ENCODE assay signal across 18 cellular contexts in genomic region chr7:53657586-53657985, GRCh38.
DNase-seq lines count a peak whose midpoint lies in the region; ATAC-seq and TF ChIP-seq lines count a peak whose summit lies in the region.
"Had no signal": no experiment of that assay in that cellular context is flagged by ENCODE, and none has a peak within 500 bp of the region (broad histone marks: within the 10 kb centered on the region; RNA-seq: fewer than 3 reads in every experiment).

No MANE protein-coding gene starts in this region.

- H3K9ac ChIP-seq in mammary epithelial cell (ENCODE audit: insufficient read depth, low read length), result no peak overlapping the region
- H3K9ac ChIP-seq: BLaER1 had no signal

- H3K4me1 Mint-ChIP-seq in type B pancreatic cell (ENCODE audit: unreplicated experiment), result peaks cover 3% of the 10 kb centered on the region
- H3K4me1 Mint-ChIP-seq: CD14-positive monocyte; CD4-positive, alpha-beta memory T cell; IgD-negative memory B cell had no signal

- intact Hi-C loops in mammary epithelial cell (cut with micrococcal nuclease) (no loop called here), breast epithelium (cut with DNase I; ENCODE audit: low total_unique reads) (no loop called here)

- peak overlapping the region; percentile 58 for H2AFZ ChIP-seq in mammary epithelial cell (ENCODE audit: low read depth, low read length)

- H3K36me3 Mint-ChIP-seq in type B pancreatic cell, result no peaks in the 10 kb centered on the region
- H3K36me3 Mint-ChIP-seq: CD14-positive monocyte; CD4-positive, alpha-beta memory T cell; IgD-negative memory B cell had no signal

- H3K9me3 Mint-ChIP-seq in type B pancreatic cell, result no peaks in the 10 kb centered on the region

- H3K27ac Mint-ChIP-seq in type B pancreatic cell, result no peak overlapping the region
- H3K27ac Mint-ChIP-seq: CD14-positive monocyte; CD4-positive, alpha-beta memory T cell; IgD-negative memory B cell had no signal

- no peak overlapping the region for H3K4me3 Mint-ChIP-seq in type B pancreatic cell
- H3K4me3 Mint-ChIP-seq: CD14-positive monocyte; CD4-positive, alpha-beta memory T cell; IgD-negative memory B cell had no signal

- H3K4me2 ChIP-seq in mammary epithelial cell (ENCODE audit: insufficient read depth, low read depth, low read length), result peak overlapping the region; percentile 55
- H3K4me2 ChIP-seq: BLaER1 had no signal

- H3K9me3 ChIP-seq in mammary epithelial cell (replicated peaks; ENCODE audit: insufficient read depth, low read length), result no peaks in the 10 kb centered on the region
- peaks cover 0 to 3% of the 10 kb centered on the region in 2 donors for H3K9me3 ChIP-seq in breast epithelium
- H3K9me3 ChIP-seq: BLaER1, HAP-1 had no signal

- POLR2A ChIA-PET in RWPE1 (lab: Yijun Ruan, JAX; ENCODE audit: low non-redundant PET), result no interaction called here

- DNase-seq in mammary epithelial cell (peak; percentile 11), breast epithelium (ENCODE audit: low spot score in 2 of 2) (no peak), RWPE1 (ENCODE audit: low spot score) (peak; percentile 22), epithelial cell of prostate (ENCODE audit: low read depth, low spot score) (no peak), type B pancreatic cell (ENCODE audit: extremely low spot score, unreplicated experiment) (no peak)
- no peak for DNase-seq in effector CD8-positive, alpha-beta T cell (lab: John Stamatoyannopoulos, UW)
- DNase-seq: Calu3, DMS79 treated with DMSO at 0.1 percent for 48 hours, GF-D8 had no signal

- no peaks in the 10 kb centered on the region for H3K27me3 Mint-ChIP-seq in type B pancreatic cell
- H3K27me3 Mint-ChIP-seq: CD4-positive, alpha-beta memory T cell; IgD-negative memory B cell had no signal

- H3K27me3 ChIP-seq in mammary epithelial cell (ENCODE audit: insufficient read depth, low read length) (no peaks in the 10 kb centered on the region), breast epithelium (no peaks in the 10 kb centered on the region)
- H3K27me3 ChIP-seq: BLaER1 had no signal

- no peak for TF ChIP-seq POLR2A in breast epithelium (IDR thresholded peaks at IDR 0.05)

- dilution Hi-C loops in mammary epithelial cell (cut with HindIII; ENCODE audit: low sequenced_read_pairs), result no loop called here

- in situ Hi-C loops in mammary epithelial cell (cut with MboI; ENCODE audit: low sequenced_read_pairs in 2 of 2), result no loop called here

- H4K20me1 ChIP-seq in mammary epithelial cell (ENCODE audit: insufficient read depth, low read length), result no peaks in the 10 kb centered on the region
- H4K20me1 ChIP-seq: BLaER1 had no signal

- ATAC-seq in GM18868 (IDR thresholded peaks at IDR 0.05; ENCODE audit: unreplicated experiment) (no peak), HG02642 (IDR thresholded peaks at IDR 0.05; ENCODE audit: poor library complexity, unreplicated experiment) (no peak)
- ATAC-seq: HepG2 had no signal

- H3K27ac ChIP-seq in mammary epithelial cell (ENCODE audit: insufficient read depth, low read depth, low read length) (no peak overlapping the region), breast epithelium (no peak overlapping the region), RWPE1 (no peak overlapping the region), epithelial cell of prostate (peak overlapping the region; percentile 27)
- H3K27ac ChIP-seq: 22Rv1, BLaER1 had no signal

- WGBS in mammary epithelial cell (ENCODE audit: low coverage, missing lambda C conversion rate), result 30% methylated on average over 1 of the region's 1 CpG

- CTCF ChIA-PET in mammary epithelial cell (lab: Charles Lee; ENCODE audit: low non-redundant PET), result no interaction called here
- CTCF ChIA-PET in RWPE1 (lab: Yijun Ruan, JAX), result interaction anchor here (0.6 kb wide), 1 partner anchor 846 kb away, joined by 4 read pairs; no protein-coding TSS in a partner anchor

- H3K79me2 ChIP-seq in mammary epithelial cell (ENCODE audit: insufficient read depth, low read length), result no peaks in the 10 kb centered on the region

- no TSS peak for BruUV-seq in mammary epithelial cell (replicated peaks; lab: Mats Ljungman, UMichigan)

- H3K36me3 ChIP-seq in mammary epithelial cell (ENCODE audit: insufficient read depth, low read length), result no peaks in the 10 kb centered on the region
- no peaks in the 10 kb centered on the region for H3K36me3 ChIP-seq in breast epithelium
- H3K36me3 ChIP-seq: BLaER1, HAP-1 had no signal

- TF ChIP-seq CTCF in mammary epithelial cell (conservative IDR thresholded peaks at IDR 0.05 in 1 of 2, IDR thresholded peaks at IDR 0.05 in 1 of 2; ENCODE audit: extremely low read depth in 1 of 2, insufficient read depth in 1 of 2, low read depth in 1 of 2, low read length in 2 of 2) (no peak), breast epithelium (IDR thresholded peaks at IDR 0.05) (no peak), RWPE1 (conservative IDR thresholded peaks at IDR 0.05; ENCODE audit: low read depth) (no peak), type B pancreatic cell (conservative IDR thresholded peaks at IDR 0.05) (no peak)

- H3K4me1 ChIP-seq in mammary epithelial cell (ENCODE audit: insufficient read depth, low read length), result peaks cover 13% of the 10 kb centered on the region
- H3K4me1 ChIP-seq in breast epithelium, result no peaks in the 10 kb centered on the region
- H3K4me1 ChIP-seq: HAP-1 had no signal

- H3K4me3 ChIP-seq in mammary epithelial cell (replicated peaks in 1 of 3; ENCODE audit: insufficient read depth in 1 of 3, low read depth in 2 of 3, low read length in 3 of 3) (no peak overlapping the region), breast epithelium (no peak overlapping the region)
- H3K4me3 ChIP-seq: BLaER1, HAP-1 had no signal

Comparison
In these comparisons a context has a peak if more than half of its experiments do, and no peak if none do; other contexts are left out.
1. DNase-seq: peak in mammary epithelial cell (single experiment) and RWPE1 (single experiment); none in breast epithelium (0 of 2), epithelial cell of prostate (single experiment), effector CD8-positive, alpha-beta T cell (single experiment) and type B pancreatic cell (single experiment).